Comparison of ENCODE assay signal across 16 cellular contexts in the genomic region with DNA sequence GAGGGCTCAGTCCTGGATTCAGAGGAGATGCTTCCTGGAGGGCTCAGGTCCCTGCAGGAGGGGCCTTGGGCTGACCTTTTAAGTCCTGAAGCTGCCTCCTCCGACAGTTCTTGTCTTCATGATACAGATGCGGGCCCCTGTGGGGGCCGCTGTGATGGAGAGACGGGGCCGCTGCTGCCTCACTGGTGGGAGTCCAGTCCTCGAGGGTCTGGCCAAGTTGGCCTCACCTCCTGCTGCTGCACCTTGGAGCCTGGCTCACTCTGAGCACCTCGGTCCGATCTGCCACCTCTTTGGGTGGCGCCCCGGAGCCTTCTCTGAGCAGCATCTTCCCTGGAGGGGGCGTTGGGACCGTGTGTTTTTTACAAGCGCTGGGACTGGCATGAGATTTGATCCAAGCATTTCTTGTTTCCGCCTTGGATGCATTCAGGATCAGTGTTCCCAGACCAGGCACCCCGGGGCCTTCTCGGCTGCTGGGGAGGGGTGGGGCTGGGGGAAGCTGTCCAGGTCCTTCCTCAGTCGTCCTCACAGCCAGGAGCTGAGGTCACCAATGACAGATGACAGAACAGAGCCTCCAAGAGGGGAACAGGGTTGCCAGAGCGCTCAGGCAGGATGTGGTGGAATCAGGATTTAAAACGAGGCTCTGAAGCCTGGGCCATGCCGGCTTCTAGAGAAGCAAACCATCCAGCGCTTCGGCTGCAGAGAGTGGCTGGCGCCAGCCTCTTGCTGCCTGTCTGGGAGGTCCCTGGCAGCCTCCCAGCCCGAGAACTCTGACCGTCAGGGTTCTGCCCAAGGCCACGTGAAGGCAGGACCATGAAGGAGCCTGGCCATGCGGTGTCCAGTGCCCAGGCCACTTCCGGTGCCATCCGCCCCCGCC.
A peak's percentile ranks its signal among the peaks of the same experiment; 100 is the strongest.
DNase-seq lines count a peak whose midpoint lies in the region; ATAC-seq lines count a peak whose summit lies in the region.
"Had no signal": no experiment of that assay in that cellular context is flagged by ENCODE, and none has a peak within 500 bp of the region (broad histone marks: within the 10 kb centered on the region; RNA-seq: fewer than 3 reads in every experiment).

No MANE protein-coding gene starts in this region.

- peaks cover 5% of the 10 kb centered on the region for H3K4me1 Mint-ChIP-seq in activated CD4-positive, alpha-beta T cell treated with anti-CD3 and anti-CD28 coated beads for 36 hours
- H3K4me1 Mint-ChIP-seq in T-helper 2 cell treated with Interferon-gamma antibody and Interleukin-4, amounts not matched to agents 5 μg/mL and 100 μg/mL, for 36 hours (ENCODE audit: low read depth) = peaks cover 5% of the 10 kb centered on the region
- H3K4me1 Mint-ChIP-seq: WTC11 had no signal

- no peak overlapping the region for H2BK15ac ChIP-seq in neuronal stem cell (ENCODE audit: low read length)

- peak overlapping the region; percentile 17 for H3K18ac ChIP-seq in neuronal stem cell (ENCODE audit: low read length)

- H3K27me3 ChIP-seq in BLaER1 = no peaks in the 10 kb centered on the region
- no peaks in the 10 kb centered on the region for H3K27me3 ChIP-seq in neuronal stem cell (ENCODE audit: control insufficient read depth in 3 of 3, insufficient read depth in 3 of 3, low read depth in 1 of 3, low read length in 3 of 3)
- H3K27me3 ChIP-seq: upper lobe of left lung had no signal

- H3K9ac ChIP-seq in BLaER1 (no peak overlapping the region), neuronal stem cell (ENCODE audit: low read depth, low read length, poor library complexity) (peak overlapping the region; percentile 21)

- no peak overlapping the region for H2AFZ ChIP-seq in neuronal stem cell (ENCODE audit: low read length)

- POLR2A ChIA-PET in activated CD4-positive, alpha-beta T cell treated with anti-CD3 and anti-CD28 coated beads for 36 hours (lab: Charles Lee) = no interaction called here

- peak overlapping the region; percentile 22; the same call in 1 of the 2 replicates for H3K4me2 ChIP-seq in BLaER1
- no peak overlapping the region for H3K4me2 ChIP-seq in neuronal stem cell (ENCODE audit: insufficient read depth, low read length, poor library complexity, severe bottlenecking)

- no peak overlapping the region for H3K4me3 Mint-ChIP-seq in activated CD4-positive, alpha-beta T cell treated with anti-CD3 and anti-CD28 coated beads for 36 hours
- H3K4me3 Mint-ChIP-seq in T-helper 2 cell treated with Interferon-gamma antibody and Interleukin-4, amounts not matched to agents 5 μg/mL and 100 μg/mL, for 36 hours = no peak overlapping the region
- H3K4me3 Mint-ChIP-seq: activated CD4-positive, alpha-beta memory T cell treated with anti-CD3 and anti-CD28 coated beads for 36 hours; activated naive CD4-positive, alpha-beta T cell treated with anti-CD3 and anti-CD28 coated beads, Interleukin-2, amount 50 U/mL, for 24 hours; activated T-cell treated with anti-CD3 and anti-CD28 coated beads, Interleukin-2, amount 50 U/mL, for 24 hours; WTC11 had no signal

- no peaks in the 10 kb centered on the region for H3K27me3 Mint-ChIP-seq in activated CD4-positive, alpha-beta T cell treated with anti-CD3 and anti-CD28 coated beads for 36 hours
- no peaks in the 10 kb centered on the region for H3K27me3 Mint-ChIP-seq in T-helper 2 cell treated with Interferon-gamma antibody and Interleukin-4, amounts not matched to agents 5 μg/mL and 100 μg/mL, for 36 hours (ENCODE audit: low read depth)
- H3K27me3 Mint-ChIP-seq: activated naive CD4-positive, alpha-beta T cell treated with anti-CD3 and anti-CD28 coated beads, Interleukin-2, amount 50 U/mL, for 24 hours had no signal

- H3K9me3 Mint-ChIP-seq in activated CD4-positive, alpha-beta T cell treated with anti-CD3 and anti-CD28 coated beads for 36 hours (ENCODE audit: low read depth) = no peaks in the 10 kb centered on the region
- H3K9me3 Mint-ChIP-seq in T-helper 2 cell treated with Interferon-gamma antibody and Interleukin-4, amounts not matched to agents 5 μg/mL and 100 μg/mL, for 36 hours = no peaks in the 10 kb centered on the region
- H3K9me3 Mint-ChIP-seq: activated CD4-positive, alpha-beta memory T cell treated with anti-CD3 and anti-CD28 coated beads for 36 hours; activated naive CD4-positive, alpha-beta T cell treated with anti-CD3 and anti-CD28 coated beads, Interleukin-2, amount 50 U/mL, for 24 hours; activated T-cell treated with anti-CD3 and anti-CD28 coated beads, Interleukin-2, amount 50 U/mL, for 24 hours; WTC11 had no signal

- intact Hi-C loops in activated CD4-positive, alpha-beta T cell treated with anti-CD3 and anti-CD28 coated beads for 36 hours (cut with DNase I, micrococcal nuclease) = no loop called here

- no peaks in the 10 kb centered on the region for H3K36me3 Mint-ChIP-seq in activated CD4-positive, alpha-beta T cell treated with anti-CD3 and anti-CD28 coated beads for 36 hours (ENCODE audit: low read depth)
- no peaks in the 10 kb centered on the region for H3K36me3 Mint-ChIP-seq in T-helper 2 cell treated with Interferon-gamma antibody and Interleukin-4, amounts not matched to agents 5 μg/mL and 100 μg/mL, for 36 hours (ENCODE audit: low read depth)
- H3K36me3 Mint-ChIP-seq: activated CD4-positive, alpha-beta memory T cell treated with anti-CD3 and anti-CD28 coated beads for 36 hours; activated naive CD4-positive, alpha-beta T cell treated with anti-CD3 and anti-CD28 coated beads, Interleukin-2, amount 50 U/mL, for 24 hours; WTC11 had no signal

- H3K36me3 ChIP-seq in BLaER1 (no peaks in the 10 kb centered on the region), neuronal stem cell (replicated peaks in 1 of 2; ENCODE audit: control insufficient read depth in 2 of 2, insufficient read depth in 2 of 2, low read length in 2 of 2) (peaks cover 0 to 6% of the 10 kb centered on the region in 2 donors)
- H3K36me3 ChIP-seq: stomach, upper lobe of left lung had no signal

- H3K9me3 ChIP-seq in BLaER1 (no peaks in the 10 kb centered on the region), neuronal stem cell (replicated peaks in 1 of 2; ENCODE audit: control insufficient read depth in 2 of 2, insufficient read depth in 1 of 2, low read depth in 1 of 2, low read length in 2 of 2) (no peaks in the 10 kb centered on the region)
- H3K9me3 ChIP-seq: stomach, upper lobe of left lung had no signal

- H4K91ac ChIP-seq in neuronal stem cell (ENCODE audit: low read depth, low read length, poor library complexity) = no peak overlapping the region

- peaks cover 31% of the 10 kb centered on the region for H3K4me1 ChIP-seq in BLaER1
- H3K4me1 ChIP-seq in neuronal stem cell (ENCODE audit: control insufficient read depth in 2 of 2, insufficient read depth in 1 of 2, low read depth in 1 of 2, low read length in 2 of 2) = no peaks in the 10 kb centered on the region
- H3K4me1 ChIP-seq: upper lobe of left lung had no signal

- no peak overlapping the region for H3K14ac ChIP-seq in neuronal stem cell (ENCODE audit: low read length)

- H3K27ac Mint-ChIP-seq in activated CD4-positive, alpha-beta T cell treated with anti-CD3 and anti-CD28 coated beads for 36 hours = no peak overlapping the region
- no peak overlapping the region for H3K27ac Mint-ChIP-seq in T-helper 2 cell treated with Interferon-gamma antibody and Interleukin-4, amounts not matched to agents 5 μg/mL and 100 μg/mL, for 36 hours
- H3K27ac Mint-ChIP-seq: activated CD4-positive, alpha-beta memory T cell treated with anti-CD3 and anti-CD28 coated beads for 36 hours; activated naive CD4-positive, alpha-beta T cell treated with anti-CD3 and anti-CD28 coated beads, Interleukin-2, amount 50 U/mL, for 24 hours; activated T-cell treated with anti-CD3 and anti-CD28 coated beads, Interleukin-2, amount 50 U/mL, for 24 hours; WTC11 had no signal

- no peak for ATAC-seq in activated CD4-positive, alpha-beta T cell treated with anti-CD3 and anti-CD28 coated beads for 36 hours
- ATAC-seq: WTC11 had no signal

- H3K27ac ChIP-seq in BLaER1 (0 out of 2 replicates have a peak overlapping the region, but pooled peaks have one; percentile 22), neuronal stem cell (replicated peaks; ENCODE audit: low read length) (no peak overlapping the region)
- H3K27ac ChIP-seq: stomach, upper lobe of left lung had no signal

- no peak overlapping the region for H3K4me3 ChIP-seq in BLaER1
- H3K4me3 ChIP-seq in neuronal stem cell (ENCODE audit: low read length in 2 of 2) = no peak overlapping the region
- H3K4me3 ChIP-seq: stomach, upper lobe of left lung had no signal

- CTCF ChIA-PET in activated CD4-positive, alpha-beta T cell treated with anti-CD3 and anti-CD28 coated beads for 36 hours (lab: Charles Lee) = no interaction called here

- H3K23ac ChIP-seq in neuronal stem cell (ENCODE audit: low read depth, low read length, poor library complexity) = peak overlapping the region; percentile 80

- no peak overlapping the region for H2BK5ac ChIP-seq in neuronal stem cell (ENCODE audit: low read length)

- peaks cover 2% of the 10 kb centered on the region for H3K79me1 ChIP-seq in neuronal stem cell (ENCODE audit: low read depth, low read length)

- peak overlapping the region; percentile 37 for H2AK5ac ChIP-seq in neuronal stem cell (ENCODE audit: low read depth, low read length)

- no peaks in the 10 kb centered on the region for H4K20me1 ChIP-seq in BLaER1

- no peak overlapping the region for H2BK12ac ChIP-seq in neuronal stem cell (ENCODE audit: low read length)

- peak; percentile 28 for DNase-seq in HT1080 (ENCODE audit: low read depth)
- peak; percentile 68 for DNase-seq in cerebellar cortex (ENCODE audit: low spot score)
- DNase-seq in neuronal stem cell (ENCODE audit: low spot score) = no peak
- no peak for DNase-seq in activated CD4-positive, alpha-beta T cell treated with anti-CD3 and anti-CD28 coated beads for 36 hours
- DNase-seq in stimulated activated CD4-positive, alpha-beta T cell treated with anti-CD3 and anti-CD28 coated beads, Interleukin-2, amount 100 ng/mL, for 24 hours = no peak
- no peak for DNase-seq in T-helper 2 cell treated with Interferon-gamma antibody and Interleukin-4, amounts not matched to agents 5 μg/mL and 100 μg/mL, for 36 hours (ENCODE audit: low spot score)
- DNase-seq: activated CD4-positive, alpha-beta memory T cell treated with anti-CD3 and anti-CD28 coated beads for 36 hours; activated T-cell treated with anti-CD3 and anti-CD28 coated beads, Interleukin-2, amount 50 U/mL, for 24 hours; hippocampal formation; NCI-H1930; stomach; T-helper 9 cell had no signal

- H2BK120ac ChIP-seq in neuronal stem cell (ENCODE audit: low read depth, low read length) = no peak overlapping the region

- peak overlapping the region; percentile 43 for H4K8ac ChIP-seq in neuronal stem cell (ENCODE audit: low read depth, low read length)

- WGBS in neuronal stem cell (ENCODE audit: extremely low coverage in 2 of 2, insufficient read length in 2 of 2, insufficient replicate concordance in 1 of 2), 2 donors = no CpG with 5 or more reads among the region's 30 CpGs

- H3K4ac ChIP-seq in neuronal stem cell (ENCODE audit: low read length) = no peak overlapping the region

Comparison
In these comparisons a context has a peak if more than half of its experiments do, and no peak if none do; other contexts are left out.
1. DNase-seq: peak in HT1080 (single experiment) and cerebellar cortex (single experiment); none in neuronal stem cell (single experiment), activated CD4-positive, alpha-beta T cell treated with anti-CD3 and anti-CD28 coated beads for 36 hours (single experiment), stimulated activated CD4-positive, alpha-beta T cell treated with anti-CD3 and anti-CD28 coated beads, Interleukin-2, amount 100 ng/mL, for 24 hours (0 of 2) and T-helper 2 cell treated with Interferon-gamma antibody and Interleukin-4, amounts not matched to agents 5 μg/mL and 100 μg/mL, for 36 hours (single experiment).